ENCODE assay signal across 30 cellular contexts in the genomic region with DNA sequence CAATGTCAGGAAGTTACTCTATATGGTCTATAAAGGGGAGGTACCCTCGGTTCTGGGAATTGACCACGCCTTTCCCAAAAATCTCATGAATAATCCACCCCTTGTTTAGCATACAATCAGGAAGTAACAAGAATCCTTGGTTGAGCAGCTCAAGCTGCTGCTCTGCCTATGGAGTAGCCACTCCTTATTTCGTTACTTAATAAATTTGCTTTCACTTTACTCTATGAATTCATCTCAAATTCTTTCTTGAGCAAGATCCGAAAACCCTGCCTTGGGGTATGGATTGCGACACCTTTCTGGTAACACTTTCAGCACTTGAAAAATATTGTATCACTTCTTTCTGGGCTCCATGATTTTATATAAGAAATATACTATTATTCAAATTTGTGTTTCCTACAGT.
DNase-seq lines count a peak whose midpoint lies in the region; ATAC-seq and TF ChIP-seq lines count a peak whose summit lies in the region.
"Had no signal": no experiment of that assay in that cellular context is flagged by ENCODE, and none has a peak within 500 bp of the region (broad histone marks: within the 10 kb centered on the region; RNA-seq: fewer than 3 reads in every experiment).

No MANE protein-coding gene starts in this region.

- H3K4me3 Mint-ChIP-seq in MCF 10A (ENCODE audit: unreplicated experiment), result peak overlapping the region; percentile 7
- H3K4me3 Mint-ChIP-seq: activated CD4-positive, alpha-beta memory T cell treated with anti-CD3 and anti-CD28 coated beads, Interleukin-2, amount 10 ng/mL, durations not matched to agents 7 days and 5 days; activated naive CD4-positive, alpha-beta T cell treated with anti-CD3 and anti-CD28 coated beads, Interleukin-2, amount 50 U/mL, for 24 hours; activated T-helper 17 cell treated with anti-CD3 and anti-CD28 coated beads, Interleukin-2, amount 50 U/mL, for 72 hours had no signal

- H3K27ac Mint-ChIP-seq in MCF 10A (ENCODE audit: low read depth, unreplicated experiment), result peak overlapping the region; percentile 91
- H3K27ac Mint-ChIP-seq: activated CD4-positive, alpha-beta memory T cell treated with anti-CD3 and anti-CD28 coated beads, Interleukin-2, amount 10 ng/mL, durations not matched to agents 7 days and 5 days; activated naive CD4-positive, alpha-beta T cell treated with anti-CD3 and anti-CD28 coated beads, Interleukin-2, amount 50 U/mL, for 24 hours; activated T-helper 17 cell treated with anti-CD3 and anti-CD28 coated beads, Interleukin-2, amount 50 U/mL, for 72 hours had no signal

- no peak overlapping the region for H3K27ac ChIP-seq in breast epithelium
- no peak overlapping the region for H3K27ac ChIP-seq in esophagus muscularis mucosa (replicated peaks in 1 of 4)
- H3K27ac ChIP-seq: 22Rv1, heart left ventricle, HL-60, prostate gland, suprapubic skin had no signal

- ATAC-seq in GM21786 (IDR thresholded peaks at IDR 0.05; ENCODE audit: unreplicated experiment), result no peak
- ATAC-seq: activated T-helper 17 cell treated with anti-CD3 and anti-CD28 coated beads, Interleukin-2, amount 50 U/mL, for 72 hours; heart left ventricle; left cardiac atrium; SK-N-SH treated with all-trans-retinoic acid at 6 μM for 48 hours had no signal

- no peak for TF ChIP-seq EP300 in esophagus muscularis mucosa (IDR thresholded peaks at IDR 0.05)

- H3K4me1 Mint-ChIP-seq in MCF 10A (ENCODE audit: insufficient read depth, unreplicated experiment), result peaks cover 11% of the 10 kb centered on the region
- H3K4me1 Mint-ChIP-seq: activated CD4-positive, alpha-beta memory T cell treated with anti-CD3 and anti-CD28 coated beads, Interleukin-2, amount 10 ng/mL, durations not matched to agents 7 days and 5 days; activated naive CD4-positive, alpha-beta T cell treated with anti-CD3 and anti-CD28 coated beads, Interleukin-2, amount 50 U/mL, for 24 hours; activated T-helper 17 cell treated with anti-CD3 and anti-CD28 coated beads, Interleukin-2, amount 50 U/mL, for 72 hours had no signal

- 58% methylated on average over 5 of the region's 5 CpGs for WGBS in esophagus muscularis mucosa

- POLR2A ChIA-PET in MCF 10A (lab: Yijun Ruan, JAX), result interaction anchor here (0.5 to 1.8 kb wide), 6 partner anchors 13 to 923 kb away, joined by 3 to 23 read pairs (median 4); no protein-coding TSS in a partner anchor

- peaks cover 0 to 5% of the 10 kb centered on the region in 2 donors for H3K9me3 ChIP-seq in breast epithelium
- peaks cover 0 to 18% (median 11%) of the 10 kb centered on the region in 4 donors for H3K9me3 ChIP-seq in esophagus muscularis mucosa
- H3K9me3 ChIP-seq: prostate gland, suprapubic skin had no signal

- no peaks in the 10 kb centered on the region for H3K4me1 ChIP-seq in breast epithelium
- H3K4me1 ChIP-seq in esophagus muscularis mucosa, result no peaks in the 10 kb centered on the region
- H3K4me1 ChIP-seq: heart left ventricle, prostate gland, suprapubic skin had no signal

- H3K27me3 ChIP-seq in breast epithelium (no peaks in the 10 kb centered on the region), esophagus muscularis mucosa (no peaks in the 10 kb centered on the region)
- H3K27me3 ChIP-seq: heart left ventricle, suprapubic skin had no signal

- TF ChIP-seq POLR2A in breast epithelium (IDR thresholded peaks at IDR 0.05) (no peak), erythroblast (IDR thresholded peaks at IDR 0.05; ENCODE audit: low read length) (no peak), esophagus muscularis mucosa (IDR thresholded peaks at IDR 0.05; ENCODE audit: low read depth) (no peak)

- BruUV-seq in MCF 10A (replicated peaks; lab: Mats Ljungman, UMichigan), result no TSS peak

- H3K27me3 Mint-ChIP-seq in MCF 10A (ENCODE audit: insufficient read depth, unreplicated experiment), result no peaks in the 10 kb centered on the region
- H3K27me3 Mint-ChIP-seq: activated CD4-positive, alpha-beta memory T cell treated with anti-CD3 and anti-CD28 coated beads, Interleukin-2, amount 10 ng/mL, durations not matched to agents 7 days and 5 days; activated naive CD4-positive, alpha-beta T cell treated with anti-CD3 and anti-CD28 coated beads, Interleukin-2, amount 50 U/mL, for 24 hours; activated T-helper 17 cell treated with anti-CD3 and anti-CD28 coated beads, Interleukin-2, amount 50 U/mL, for 72 hours had no signal

- DNase-seq in MCF 10A (ENCODE audit: unreplicated experiment), result peak; percentile 91
- no peak for DNase-seq in breast epithelium (ENCODE audit: low spot score in 2 of 2)
- peak; percentile 11 for DNase-seq in amniotic epithelial cell (ENCODE audit: low read depth)
- DNase-seq in fibroblast of the aortic adventitia (ENCODE audit: low read depth), result peak; percentile 2
- DNase-seq in erythroblast (lab: John Stamatoyannopoulos, UW), result no peak
- no peak for DNase-seq in AG08396 (ENCODE audit: low spot score)
- no peak for DNase-seq in esophagus muscularis mucosa (ENCODE audit: extremely low spot score)
- DNase-seq: activated CD4-positive, alpha-beta memory T cell treated with anti-CD3 and anti-CD28 coated beads, Interleukin-2, amount 10 ng/mL, durations not matched to agents 7 days and 5 days; activated CD4-positive, alpha-beta T cell treated with anti-CD3 and anti-CD28 coated beads for 1 hour; activated CD8-positive, alpha-beta memory T cell treated with anti-CD3 and anti-CD28 coated beads, Interleukin-2, amount 50 U/mL, for 48 hours; anterior cingulate cortex; Calu3; cortex of kidney; DND-41; heart left ventricle; Karpas-422; left cardiac atrium; NCI-H1105; NCI-H2029; NCI-H526 treated with DMSO at 0.1 percent for 48 hours; stimulated activated naive CD4-positive, alpha-beta T cell; T-helper 2 cell had no signal

- H3K4me3 ChIP-seq in breast epithelium (no peak overlapping the region), fibroblast of the aortic adventitia (ENCODE audit: low read depth, low read length) (no peak overlapping the region), esophagus muscularis mucosa (no peak overlapping the region)
- H3K4me3 ChIP-seq: heart left ventricle, prostate gland, suprapubic skin had no signal

- no peaks in the 10 kb centered on the region for H3K36me3 Mint-ChIP-seq in MCF 10A (ENCODE audit: insufficient read depth, unreplicated experiment)
- H3K36me3 Mint-ChIP-seq: activated naive CD4-positive, alpha-beta T cell treated with anti-CD3 and anti-CD28 coated beads, Interleukin-2, amount 50 U/mL, for 24 hours had no signal

- intact Hi-C loops in MCF 10A (cut with micrococcal nuclease) (no loop called here), breast epithelium (cut with DNase I; ENCODE audit: low total_unique reads) (no loop called here), esophagus muscularis mucosa (cut with DNase I) (no loop called here)

- TF ChIP-seq CTCF in MCF 10A (IDR thresholded peaks at IDR 0.05; ENCODE audit: unreplicated experiment) (no peak), breast epithelium (IDR thresholded peaks at IDR 0.05) (no peak), fibroblast of the aortic adventitia (IDR thresholded peaks at IDR 0.05; ENCODE audit: insufficient read depth, low read length) (no peak), esophagus muscularis mucosa (IDR thresholded peaks at IDR 0.05) (no peak)

- CTCF ChIA-PET in MCF 10A (lab: Yijun Ruan, JAX), result interaction anchor here (0.5 to 1.6 kb wide), 4 partner anchors 11 to 275 kb away, joined by 3 to 4 read pairs (median 3); no protein-coding TSS in a partner anchor

- H3K9me3 Mint-ChIP-seq in MCF 10A (ENCODE audit: unreplicated experiment), result no peaks in the 10 kb centered on the region

- H3K36me3 ChIP-seq in breast epithelium (no peaks in the 10 kb centered on the region), esophagus muscularis mucosa (no peaks in the 10 kb centered on the region)
- H3K36me3 ChIP-seq: heart left ventricle, prostate gland, suprapubic skin had no signal

Comparison
In these comparisons a context has a peak if more than half of its experiments do, and no peak if none do; other contexts are left out.
1. DNase-seq: peak in MCF 10A (single experiment), amniotic epithelial cell (single experiment) and fibroblast of the aortic adventitia (single experiment); none in breast epithelium (0 of 2), erythroblast (0 of 2), AG08396 (single experiment) and esophagus muscularis mucosa (single experiment).